ENCODE assay signal across 7 cellular contexts in genomic region chr14:75401356-75401755, GRCh38. TPM values are rescaled to one million over a fixed set of nuclear protein-coding genes. Genes with fewer than 3 reads are reported as not detected.
DNase-seq lines count a peak whose midpoint lies in the region; ATAC-seq and TF ChIP-seq lines count a peak whose summit lies in the region.

No MANE protein-coding gene starts in this region.

- peak overlapping the region; percentile 69 for H3K4me2 ChIP-seq in PC-9

- no TSS peak for BruUV-seq in PC-9 (replicated peaks; lab: Mats Ljungman, UMichigan)

- intact Hi-C loops in PC-9 (cut with micrococcal nuclease; ENCODE audit: unreplicated experiment) (no loop called here), esophagus muscularis mucosa (cut with DNase I) (no loop called here), transverse colon (cut with DNase I; ENCODE audit: low total_unique reads) (no loop called here)

- DNase-seq in PC-9 (no peak), esophagus muscularis mucosa (ENCODE audit: extremely low spot score) (no peak), mucosa of gallbladder (ENCODE audit: low spot score) (peak; percentile 28), transverse colon (peak; percentile 57), HPDE6-E6E7 (ENCODE audit: extremely low spot score) (no peak)
- DNase-seq in effector CD4-positive, alpha-beta T cell: no peak

- H3K4me3 ChIP-seq in PC-9: no peak overlapping the region
- peak overlapping the region in 3 of 4 donors; percentile 5 to 28 (median 7) for H3K4me3 ChIP-seq in esophagus muscularis mucosa
- no peak overlapping the region for H3K4me3 ChIP-seq in transverse colon

- ATAC-seq in HG02884 (IDR thresholded peaks at IDR 0.05; ENCODE audit: unreplicated experiment): no peak

- H2AFZ ChIP-seq in PC-9: no peak overlapping the region

- TF ChIP-seq POLR2A in esophagus muscularis mucosa (IDR thresholded peaks at IDR 0.05; ENCODE audit: low read depth): no peak
- TF ChIP-seq POLR2A in transverse colon (IDR thresholded peaks at IDR 0.05): no peak

- 25% methylated on average over 10 of the region's 10 CpGs for WGBS in esophagus muscularis mucosa
- WGBS in transverse colon (ENCODE audit: low coverage in 1 of 2), 2 donors: 13 to 31% methylated on average over 7 to 10 of the region's 10 CpGs

- peak overlapping the region; percentile 70 for H3K27ac ChIP-seq in PC-9
- H3K27ac ChIP-seq in esophagus muscularis mucosa (replicated peaks in 1 of 4): peak overlapping the region; percentile 83 to 86 (median 84)
- H3K27ac ChIP-seq in transverse colon: peak overlapping the region; percentile 87 to 91 (median 88)

- H3F3A ChIP-seq in PC-9 (ENCODE audit: insufficient read depth, low read depth): peaks cover 33% of the 10 kb centered on the region

- H3K36me3 ChIP-seq in PC-9 (ENCODE audit: low read depth) (no peaks in the 10 kb centered on the region), esophagus muscularis mucosa (no peaks in the 10 kb centered on the region), transverse colon (no peaks in the 10 kb centered on the region)

- no peaks in the 10 kb centered on the region for H3K9me2 ChIP-seq in PC-9 (ENCODE audit: insufficient read depth)

- no peaks in the 10 kb centered on the region for H4K20me1 ChIP-seq in PC-9 (ENCODE audit: insufficient read depth)

- no peaks in the 10 kb centered on the region for H3K79me2 ChIP-seq in PC-9 (ENCODE audit: low read depth)

- no peaks in the 10 kb centered on the region for H3K27me3 ChIP-seq in PC-9 (ENCODE audit: insufficient read depth, low read depth)
- H3K27me3 ChIP-seq in esophagus muscularis mucosa: no peaks in the 10 kb centered on the region
- H3K27me3 ChIP-seq in transverse colon: no peaks in the 10 kb centered on the region

- in situ Hi-C loops in transverse colon (cut with MboI; ENCODE audit: low pct_ligation_motif_present in 1 of 4, low pct_unique_long_range_greater_than_20kb in 1 of 4, low sequenced_read_pairs in 3 of 4): loop anchor here in 1 of 4 donors (25.0 kb wide), 1 partner anchor 89 kb away; no protein-coding TSS in a partner anchor

- CTCF ChIA-PET in PC-9 (lab: Charles Lee): interaction anchor here (1.8 kb wide), 1 partner anchor 160 kb away, joined by 12 read pairs; no protein-coding TSS in a partner anchor

- H3K4me1 ChIP-seq in PC-9 (replicated peaks; ENCODE audit: insufficient read depth) (peaks cover 31% of the 10 kb centered on the region), esophagus muscularis mucosa (peaks cover 27 to 29% (median 28%) of the 10 kb centered on the region in 4 donors), transverse colon (peaks cover 22 to 29% (median 26%) of the 10 kb centered on the region in 4 donors)

- H3K9me3 ChIP-seq in PC-9 (ENCODE audit: insufficient read depth, low read depth) (no peaks in the 10 kb centered on the region), esophagus muscularis mucosa (peaks cover 0 to 4% (median 0%) of the 10 kb centered on the region in 4 donors), transverse colon (no peaks in the 10 kb centered on the region)

- TF ChIP-seq EP300 in esophagus muscularis mucosa (IDR thresholded peaks at IDR 0.05) (no peak), transverse colon (IDR thresholded peaks at IDR 0.05; ENCODE audit: low read depth) (no peak)

- TF ChIP-seq CTCF in PC-9 (conservative IDR thresholded peaks at IDR 0.05) (no peak), esophagus muscularis mucosa (IDR thresholded peaks at IDR 0.05) (no peak), transverse colon (IDR thresholded peaks at IDR 0.05) (no peak)

- POLR2A ChIA-PET in PC-9 (lab: Charles Lee; ENCODE audit: unreplicated experiment): no interaction called here

RNA-seq across cellular contexts. Expression of gene JDP2, which starts 26.5 kb away (rescaled TPM):
- total RNA-seq in PC-9 (2021) (186 and 300 TPM in 2 replicates), esophagus muscularis mucosa (10 to 100 TPM; 50.5 to 94.5 (median 78.3) TPM), mucosa of gallbladder (43.0 TPM), transverse colon (100 to 1,000 TPM in 1 of 4 donors, 10 to 100 TPM in 3; 49.2 to 108 (median 57.8) TPM)

Comparison
In these comparisons a context has a peak if more than half of its experiments do, and no peak if none do; other contexts are left out.
1. DNase-seq: peak in mucosa of gallbladder (single experiment) and transverse colon (single experiment); none in PC-9 (0 of 2), esophagus muscularis mucosa (single experiment), effector CD4-positive, alpha-beta T cell (single experiment) and HPDE6-E6E7 (single experiment).
2. H3K4me3 ChIP-seq: peak in esophagus muscularis mucosa (3 of 4); none in PC-9 (single experiment) and transverse colon (0 of 4).
3. Peak in every context shown above with its lines, with median percentiles within 50 percentile points of each other: H3K27ac ChIP-seq.